Comparison of ENCODE assay signal across 2 cellular contexts in the genomic region with DNA sequence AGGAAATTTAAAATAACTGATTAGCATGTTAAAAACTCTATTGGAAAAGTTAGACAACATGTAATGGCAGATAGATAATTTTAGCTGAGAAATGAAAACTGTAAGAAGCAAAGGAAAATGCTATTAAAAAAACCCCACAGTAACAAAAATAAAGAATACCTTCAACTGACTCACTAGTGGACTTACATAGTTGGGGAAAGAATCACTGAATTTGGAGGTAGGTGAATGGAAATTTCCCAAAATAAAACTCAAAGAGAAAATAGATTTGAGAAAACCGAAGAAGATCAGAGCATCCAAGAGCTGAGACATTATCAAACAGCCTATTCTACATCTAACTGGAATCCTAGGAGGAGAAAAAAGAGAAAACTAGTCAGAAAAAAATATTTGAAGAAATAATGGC.
TF ChIP-seq lines count a peak whose summit lies in the region.

No MANE protein-coding gene starts in this region.

TF ChIP-seq in SK-N-SH, 30 proteins besides CTCF, POLR2A, EP300 and RAD21 (continued from another document):
- TF ChIP-seq, protein P1, sequence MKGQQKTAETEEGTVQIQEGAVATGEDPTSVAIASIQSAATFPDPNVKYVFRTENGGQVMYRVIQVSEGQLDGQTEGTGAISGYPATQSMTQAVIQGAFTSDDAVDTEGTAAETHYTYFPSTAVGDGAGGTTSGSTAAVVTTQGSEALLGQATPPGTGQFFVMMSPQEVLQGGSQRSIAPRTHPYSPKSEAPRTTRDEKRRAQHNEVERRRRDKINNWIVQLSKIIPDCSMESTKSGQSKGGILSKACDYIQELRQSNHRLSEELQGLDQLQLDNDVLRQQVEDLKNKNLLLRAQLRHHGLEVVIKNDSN (IDR thresholded peaks at IDR 0.05; ENCODE audit: borderline replicate concordance, low read depth) = no peak
- TF ChIP-seq TAF1 (IDR thresholded peaks at IDR 0.05; ENCODE audit: borderline replicate concordance, low read depth, low read length) = no peak
- TF ChIP-seq, protein P2, sequence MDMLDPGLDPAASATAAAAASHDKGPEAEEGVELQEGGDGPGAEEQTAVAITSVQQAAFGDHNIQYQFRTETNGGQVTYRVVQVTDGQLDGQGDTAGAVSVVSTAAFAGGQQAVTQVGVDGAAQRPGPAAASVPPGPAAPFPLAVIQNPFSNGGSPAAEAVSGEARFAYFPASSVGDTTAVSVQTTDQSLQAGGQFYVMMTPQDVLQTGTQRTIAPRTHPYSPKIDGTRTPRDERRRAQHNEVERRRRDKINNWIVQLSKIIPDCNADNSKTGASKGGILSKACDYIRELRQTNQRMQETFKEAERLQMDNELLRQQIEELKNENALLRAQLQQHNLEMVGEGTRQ (IDR thresholded peaks at IDR 0.05; ENCODE audit: borderline replicate concordance, low read depth, low read length) = no peak
- no peak for TF ChIP-seq ELF1 (IDR thresholded peaks at IDR 0.05)
- no peak for TF ChIP-seq MEF2A (IDR thresholded peaks at IDR 0.05; ENCODE audit: borderline replicate concordance, low read depth)
- TF ChIP-seq EZH2phosphoT487 (IDR thresholded peaks at IDR 0.05; ENCODE audit: borderline replicate concordance, low read depth) = no peak
- no peak for TF ChIP-seq SMC3 (IDR thresholded peaks at IDR 0.05; ENCODE audit: low read depth, low read length)
- TF ChIP-seq JUND (IDR thresholded peaks at IDR 0.05) = no peak
- TF ChIP-seq GATA2 (CRISPR knock-in tag; IDR thresholded peaks at IDR 0.05) = no peak
- no peak for TF ChIP-seq YY1 (IDR thresholded peaks at IDR 0.05; ENCODE audit: low read depth)
- TF ChIP-seq MXI1 (IDR thresholded peaks at IDR 0.05; ENCODE audit: low read depth, low read length) = no peak
- TF ChIP-seq GABPA (IDR thresholded peaks at IDR 0.05; ENCODE audit: low read depth) = no peak
- TF ChIP-seq, protein P3, sequence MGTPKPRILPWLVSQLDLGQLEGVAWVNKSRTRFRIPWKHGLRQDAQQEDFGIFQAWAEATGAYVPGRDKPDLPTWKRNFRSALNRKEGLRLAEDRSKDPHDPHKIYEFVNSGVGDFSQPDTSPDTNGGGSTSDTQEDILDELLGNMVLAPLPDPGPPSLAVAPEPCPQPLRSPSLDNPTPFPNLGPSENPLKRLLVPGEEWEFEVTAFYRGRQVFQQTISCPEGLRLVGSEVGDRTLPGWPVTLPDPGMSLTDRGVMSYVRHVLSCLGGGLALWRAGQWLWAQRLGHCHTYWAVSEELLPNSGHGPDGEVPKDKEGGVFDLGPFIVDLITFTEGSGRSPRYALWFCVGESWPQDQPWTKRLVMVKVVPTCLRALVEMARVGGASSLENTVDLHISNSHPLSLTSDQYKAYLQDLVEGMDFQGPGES (IDR thresholded peaks at IDR 0.05; ENCODE audit: low read depth, low read length) = no peak
- no peak for TF ChIP-seq FOSL2 (IDR thresholded peaks at IDR 0.05; ENCODE audit: borderline replicate concordance, low read depth)
- no peak for TF ChIP-seq POLR2AphosphoS5 (IDR thresholded peaks at IDR 0.05; ENCODE audit: low read depth, low read length)
- TF ChIP-seq RCOR1 (IDR thresholded peaks at IDR 0.05; ENCODE audit: low read length) = no peak
- TF ChIP-seq TEAD4 (IDR thresholded peaks at IDR 0.05; ENCODE audit: borderline replicate concordance, insufficient read depth) = no peak
- TF ChIP-seq, protein P4, sequence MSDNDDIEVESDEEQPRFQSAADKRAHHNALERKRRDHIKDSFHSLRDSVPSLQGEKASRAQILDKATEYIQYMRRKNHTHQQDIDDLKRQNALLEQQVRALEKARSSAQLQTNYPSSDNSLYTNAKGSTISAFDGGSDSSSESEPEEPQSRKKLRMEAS (IDR thresholded peaks at IDR 0.05; ENCODE audit: low read depth) = no peak
- no peak for TF ChIP-seq FOXJ3 (CRISPR knock-in tag; IDR thresholded peaks at IDR 0.05)

TF ChIP-seq in SK-N-SH treated with all-trans-retinoic acid at 6 μM for 48 hours, 23 proteins besides CTCF, POLR2A, EP300 and RAD21 (continued from another document):
- TF ChIP-seq BACH2 (CRISPR knock-in tag; IDR thresholded peaks at IDR 0.05; ENCODE audit: borderline replicate concordance) = no peak
- TF ChIP-seq GLIS3 (CRISPR knock-in tag; IDR thresholded peaks at IDR 0.05) = no peak
- TF ChIP-seq SNAI2 (CRISPR knock-in tag; IDR thresholded peaks at IDR 0.05) = no peak
TF ChIP-seq in SK-N-SH treated with all-trans-retinoic acid at 6 μM for 48 hours: peak in this region for 0.
